In the genomic region with DNA sequence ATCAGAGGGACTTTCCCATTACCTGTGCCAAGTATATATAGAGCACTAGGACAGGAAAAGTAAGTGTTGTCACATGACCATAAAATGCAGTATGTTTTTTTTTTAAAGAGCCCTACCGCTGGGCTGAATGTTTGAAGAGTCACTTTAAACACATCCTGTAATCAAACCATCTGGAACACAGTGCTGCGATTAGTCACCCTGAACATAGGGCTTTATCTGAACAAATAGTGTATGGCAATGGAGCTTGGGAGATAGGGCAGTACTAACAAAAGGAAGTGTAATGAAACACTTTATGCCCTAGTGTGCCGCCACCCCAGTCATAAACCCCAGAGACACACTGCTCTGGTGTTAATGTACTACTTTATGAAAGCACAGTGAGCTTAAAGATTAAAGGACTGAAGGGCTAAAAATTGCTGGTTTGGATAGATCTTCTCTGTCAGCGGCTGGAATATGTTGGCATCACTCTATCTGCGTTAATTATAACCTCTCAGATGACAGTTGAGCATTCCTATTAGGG, we compare ENCODE assay signal across 8 cellular contexts.
A peak's percentile ranks its signal among the peaks of the same experiment; 100 is the strongest.
DNase-seq lines count a peak whose midpoint lies in the region; ATAC-seq lines count a peak whose summit lies in the region.

No MANE protein-coding gene starts in this region.

- no peak overlapping the region for H3K27ac Mint-ChIP-seq in activated naive CD4-positive, alpha-beta T cell treated with anti-CD3 and anti-CD28 coated beads, Interleukin-2, amount 50 U/mL, for 72 hours

- no peaks in the 10 kb centered on the region for H3K9me3 Mint-ChIP-seq in activated naive CD4-positive, alpha-beta T cell treated with anti-CD3 and anti-CD28 coated beads, Interleukin-2, amount 50 U/mL, for 72 hours

- DNase-seq in NCI-H2029 treated with DMSO at 0.1 percent for 48 hours (lab: John Stamatoyannopoulos, UW) (peak; percentile 97), amniotic stem cell (lab: John Stamatoyannopoulos, UW) (peak; percentile 73), left colon (peak; percentile 62 to 85), activated T-cell treated with anti-CD3 and anti-CD28 coated beads for 4 hours (no peak)
- DNase-seq in activated naive CD4-positive, alpha-beta T cell treated with anti-CD3 and anti-CD28 coated beads, Interleukin-2, amount 50 U/mL, for 72 hours (ENCODE audit: low spot score in 2 of 2): no peak
- no peak for DNase-seq in stimulated activated CD4-positive, alpha-beta T cell treated with anti-CD3 and anti-CD28 coated beads, Interleukin-4, amount 100 ng/mL, for 1 hour
- DNase-seq in activated CD8-positive, alpha-beta memory T cell treated with anti-CD3 and anti-CD28 coated beads for 24 hours: no peak

- peaks cover 0 to 9% of the 10 kb centered on the region in 2 donors for H3K36me3 Mint-ChIP-seq in activated naive CD4-positive, alpha-beta T cell treated with anti-CD3 and anti-CD28 coated beads, Interleukin-2, amount 50 U/mL, for 72 hours

- intact Hi-C loops in left colon (cut with DNase I, micrococcal nuclease): no loop called here

- ATAC-seq in GM21447 (IDR thresholded peaks at IDR 0.05; ENCODE audit: unreplicated experiment) (peak; percentile 38), left colon (peak; percentile 88)
- ATAC-seq in activated naive CD4-positive, alpha-beta T cell treated with anti-CD3 and anti-CD28 coated beads, Interleukin-2, amount 50 U/mL, for 72 hours: no peak

Comparison
In these comparisons a context has a peak if more than half of its experiments do, and no peak if none do; other contexts are left out.
1. ATAC-seq: peak in GM21447 (single experiment) and left colon (single experiment); none in activated naive CD4-positive, alpha-beta T cell treated with anti-CD3 and anti-CD28 coated beads, Interleukin-2, amount 50 U/mL, for 72 hours (0 of 2).
2. DNase-seq: peak in NCI-H2029 treated with DMSO at 0.1 percent for 48 hours (single experiment), amniotic stem cell (single experiment) and left colon (2 of 2); none in activated naive CD4-positive, alpha-beta T cell treated with anti-CD3 and anti-CD28 coated beads, Interleukin-2, amount 50 U/mL, for 72 hours (0 of 2), stimulated activated CD4-positive, alpha-beta T cell treated with anti-CD3 and anti-CD28 coated beads, Interleukin-4, amount 100 ng/mL, for 1 hour (single experiment), activated CD8-positive, alpha-beta memory T cell treated with anti-CD3 and anti-CD28 coated beads for 24 hours (single experiment) and activated T-cell treated with anti-CD3 and anti-CD28 coated beads for 4 hours (single experiment).